ENCODE assay signal across 8 cellular contexts in genomic region chr7:55132890-55133551, GRCh38.
DNase-seq lines count a peak whose midpoint lies in the region; ATAC-seq and TF ChIP-seq lines count a peak whose summit lies in the region.

No MANE protein-coding gene starts in this region.

- no peak overlapping the region for H3K4me3 Mint-ChIP-seq in nephron
- H3K4me3 Mint-ChIP-seq in naive thymus-derived CD8-positive, alpha-beta T cell: no peak overlapping the region

- H3K27ac ChIP-seq in brain microvascular endothelial cell: peak overlapping the region; percentile 99

- no peaks in the 10 kb centered on the region for H3K27me3 Mint-ChIP-seq in nephron (ENCODE audit: low read depth)
- peaks cover 0 to 13% (median 0%) of the 10 kb centered on the region in 5 donors for H3K27me3 Mint-ChIP-seq in naive thymus-derived CD8-positive, alpha-beta T cell

- peak; percentile 100 for DNase-seq in ELR (ENCODE audit: low read depth)
- peak; percentile 99 for DNase-seq in brain microvascular endothelial cell
- no peak for DNase-seq in occipital lobe (lab: John Stamatoyannopoulos, UW)
- DNase-seq in HEK293T (ENCODE audit: extremely low spot score): no peak
- no peak for DNase-seq in NCI-H1417 treated with DMSO at 0.1 percent for 48 hours (lab: John Stamatoyannopoulos, UW)
- DNase-seq in naive thymus-derived CD8-positive, alpha-beta T cell: no peak

- no peaks in the 10 kb centered on the region for H3K9me3 Mint-ChIP-seq in nephron
- peaks cover 0 to 8% (median 0%) of the 10 kb centered on the region in 9 donors for H3K9me3 Mint-ChIP-seq in naive thymus-derived CD8-positive, alpha-beta T cell

- H3K4me1 Mint-ChIP-seq in nephron: peaks cover 56% of the 10 kb centered on the region
- H3K4me1 Mint-ChIP-seq in naive thymus-derived CD8-positive, alpha-beta T cell: no peaks in the 10 kb centered on the region

- in situ Hi-C loops in brain microvascular endothelial cell (cut with HindIII; ENCODE audit: low pct_ligation_motif_present, low sequenced_read_pairs): no loop called here

- POLR2A ChIA-PET in HEK293T (lab: Yijun Ruan, JAX): no interaction called here
- POLR2A ChIA-PET in naive thymus-derived CD8-positive, alpha-beta T cell (lab: Charles Lee): no interaction called here

- TF ChIP-seq CTCF in brain microvascular endothelial cell (IDR thresholded peaks at IDR 0.05; ENCODE audit: low read depth, low read length, missing control alignments) (no peak), nephron (IDR thresholded peaks at IDR 0.05; ENCODE audit: unreplicated experiment in 3 of 3) (no peak)

- H3K4me3 ChIP-seq in brain microvascular endothelial cell (ENCODE audit: low read depth, low read length): no peak overlapping the region

- peak; percentile 54 for ATAC-seq in HG03469 (IDR thresholded peaks at IDR 0.05; ENCODE audit: unreplicated experiment)
- no peak for ATAC-seq in naive thymus-derived CD8-positive, alpha-beta T cell

- peak overlapping the region; percentile 49 to 95 (median 93) for H3K27ac Mint-ChIP-seq in nephron
- H3K27ac Mint-ChIP-seq in naive thymus-derived CD8-positive, alpha-beta T cell: peak overlapping the region in 1 of 10 donors; percentile 62

- no peaks in the 10 kb centered on the region for H3K27me3 ChIP-seq in brain microvascular endothelial cell (replicated peaks)

- CTCF ChIA-PET in HEK293T (lab: Yijun Ruan, JAX): interaction anchor here (1.4 kb wide), 1 partner anchor 12 kb away, joined by 5 read pairs; no protein-coding TSS in a partner anchor

- H3K36me3 Mint-ChIP-seq in nephron (ENCODE audit: low read depth): no peaks in the 10 kb centered on the region
- no peaks in the 10 kb centered on the region for H3K36me3 Mint-ChIP-seq in naive thymus-derived CD8-positive, alpha-beta T cell

- no peaks in the 10 kb centered on the region for H3K36me3 ChIP-seq in brain microvascular endothelial cell (replicated peaks)

TF ChIP-seq in HEK293T, 16 proteins besides CTCF, POLR2A, EP300 and RAD21:
- no peak for TF ChIP-seq TARDBP (IDR thresholded peaks at IDR 0.05)
- no peak for TF ChIP-seq CTBP1 (IDR thresholded peaks at IDR 0.05; ENCODE audit: borderline replicate concordance)
- no peak for TF ChIP-seq LEF1 (IDR thresholded peaks at IDR 0.05; ENCODE audit: borderline replicate concordance)
- no peak for TF ChIP-seq L3MBTL2 (conservative IDR thresholded peaks at IDR 0.05)
- TF ChIP-seq PKNOX1 (IDR thresholded peaks at IDR 0.05): no peak
- no peak for TF ChIP-seq HDGF (IDR thresholded peaks at IDR 0.05; ENCODE audit: borderline replicate concordance)
- no peak for TF ChIP-seq ARNT (IDR thresholded peaks at IDR 0.05)
- no peak for TF ChIP-seq SUZ12 (IDR thresholded peaks at IDR 0.05)
- TF ChIP-seq SP1 (IDR thresholded peaks at IDR 0.05): no peak
- no peak for TF ChIP-seq NFRKB (IDR thresholded peaks at IDR 0.05)
- no peak for TF ChIP-seq BHLHE40 (IDR thresholded peaks at IDR 0.05; ENCODE audit: borderline replicate concordance)
- no peak for TF ChIP-seq FOXK2 (IDR thresholded peaks at IDR 0.05)

Comparison
In these comparisons a context has a peak if more than half of its experiments do, and no peak if none do; other contexts are left out.
1. DNase-seq: peak in ELR (single experiment) and brain microvascular endothelial cell (single experiment); none in occipital lobe (single experiment), HEK293T (single experiment), NCI-H1417 treated with DMSO at 0.1 percent for 48 hours (single experiment) and naive thymus-derived CD8-positive, alpha-beta T cell (0 of 10).